ENCODE assay signal across 8 cellular contexts in the genomic region with DNA sequence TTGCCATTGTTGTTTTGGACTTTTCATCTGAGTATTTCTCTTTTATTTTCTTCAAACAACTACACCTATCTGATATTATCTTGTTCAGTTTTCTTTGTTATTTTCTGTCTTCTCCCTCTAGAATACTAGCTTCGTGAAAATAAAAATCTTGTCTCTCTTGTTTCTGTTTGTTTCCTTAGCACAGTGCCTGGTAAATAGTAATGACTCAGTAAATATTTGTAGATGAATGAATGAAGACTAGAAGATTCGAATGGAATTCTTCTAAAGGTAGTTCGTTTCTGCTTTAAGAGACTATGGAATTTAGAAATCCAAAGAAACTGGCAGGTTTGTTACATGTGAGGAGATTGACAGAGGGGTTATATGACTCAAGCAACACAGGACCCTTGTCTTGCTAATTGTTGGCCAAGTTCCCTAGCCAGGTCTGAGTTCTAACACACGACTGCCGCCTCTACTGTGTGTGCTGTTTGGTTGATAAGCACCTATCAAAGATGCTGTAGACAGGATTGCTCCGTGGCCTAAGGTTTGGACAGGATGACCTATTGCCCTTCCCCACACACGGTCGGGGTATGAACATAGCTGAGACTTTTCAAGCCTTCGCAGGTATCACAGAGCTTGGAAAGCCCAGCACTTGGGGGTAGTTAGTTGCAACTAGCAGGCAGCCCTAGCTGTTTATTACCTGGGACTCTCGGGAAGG. TPM values are rescaled to one million over a fixed set of nuclear protein-coding genes. Genes with fewer than 3 reads are reported as not detected.
A peak's percentile ranks its signal among the peaks of the same experiment; 100 is the strongest.
DNase-seq lines count a peak whose midpoint lies in the region; ATAC-seq and TF ChIP-seq lines count a peak whose summit lies in the region.

No MANE protein-coding gene starts in this region.

- H3K4me2 ChIP-seq in OCI-LY1 (ENCODE audit: low read length), result peak overlapping the region; percentile 73

- peak overlapping the region; percentile 65 for H3K9ac ChIP-seq in OCI-LY1 (ENCODE audit: low read length)

- H3K36me3 ChIP-seq in GM06990 (ENCODE audit: control insufficient read depth, insufficient read depth, low read length) (no peaks in the 10 kb centered on the region), OCI-LY1 (ENCODE audit: insufficient read depth, low read length) (peaks cover 1% of the 10 kb centered on the region; the same call in 1 of the 2 replicates), muscle layer of duodenum (ENCODE audit: control insufficient read depth in 1 of 2, insufficient read depth in 2 of 2, low read length in 2 of 2) (no peaks in the 10 kb centered on the region)

- H3K79me2 ChIP-seq in OCI-LY1 (ENCODE audit: insufficient read depth, low read length), result peaks cover 20% of the 10 kb centered on the region

- no peaks in the 10 kb centered on the region; the same call in 1 of the 2 replicates for H3F3A ChIP-seq in OCI-LY1 (ENCODE audit: insufficient read depth, low read length)

- intact Hi-C loops in dorsolateral prefrontal cortex (cut with DNase I), result loop anchor here (2.0 kb wide), 2 partner anchors 80 to 84 kb away; no protein-coding TSS in a partner anchor

- H3K27ac ChIP-seq in OCI-LY1 (ENCODE audit: low read depth, low read length, poor library complexity, severe bottlenecking) (peak overlapping the region; percentile 64), dorsolateral prefrontal cortex (peak overlapping the region in 58 of 59 donors; percentile 60 to 96 (median 89)), muscle layer of duodenum (ENCODE audit: low read length) (peak overlapping the region; percentile 56)

- peaks cover 36% of the 10 kb centered on the region for H3K4me1 ChIP-seq in OCI-LY1 (ENCODE audit: insufficient read depth, low read length, severe bottlenecking)
- H3K4me1 ChIP-seq in muscle layer of duodenum (ENCODE audit: control insufficient read depth in 1 of 2, insufficient read depth in 2 of 2, low read length in 2 of 2), result peaks cover 0 to 24% of the 10 kb centered on the region in 2 donors

- H4K20me1 ChIP-seq in OCI-LY1 (ENCODE audit: insufficient read depth, low read length), result no peaks in the 10 kb centered on the region

- DNase-seq in GM06990 (ENCODE audit: extremely low read depth, insufficient read length) (no peak), dorsolateral prefrontal cortex (no peak), NK-92 (lab: John Stamatoyannopoulos, UW; ENCODE audit: unreplicated experiment) (no peak), globus pallidus (ENCODE audit: low spot score) (no peak)
- no peak for DNase-seq in stimulated activated CD4-positive, alpha-beta T cell treated with anti-CD3 and anti-CD28 coated beads, Interleukin-12 subunit alpha, Interleukin-12 subunit beta, amount 100 ng/mL, for 4 hours

- H3K27me3 ChIP-seq in GM06990 (replicated peaks; ENCODE audit: control insufficient read depth, insufficient read depth, low read length), result no peaks in the 10 kb centered on the region
- H3K27me3 ChIP-seq in OCI-LY1 (ENCODE audit: insufficient read depth, low read length), result no peaks in the 10 kb centered on the region
- H3K27me3 ChIP-seq in dorsolateral prefrontal cortex, result no peaks in the 10 kb centered on the region
- H3K27me3 ChIP-seq in muscle layer of duodenum (ENCODE audit: low read depth, low read length), result no peaks in the 10 kb centered on the region

- peak overlapping the region; percentile 98 for H3K4me3 ChIP-seq in GM06990 (replicated peaks; ENCODE audit: low read depth, low read length)
- H3K4me3 ChIP-seq in OCI-LY1 (ENCODE audit: low read depth, low read length, poor library complexity, severe bottlenecking), result peak overlapping the region; percentile 86
- H3K4me3 ChIP-seq in dorsolateral prefrontal cortex, result peak overlapping the region; percentile 53 to 98 (median 85)
- H3K4me3 ChIP-seq in muscle layer of duodenum (ENCODE audit: low read depth in 1 of 2, low read length in 2 of 2), result peak overlapping the region; percentile 89 to 91

- ATAC-seq in GM21619 (IDR thresholded peaks at IDR 0.05; ENCODE audit: unreplicated experiment), result peak; percentile 2

- TF ChIP-seq CTCF in GM06990 (IDR thresholded peaks at IDR 0.05; ENCODE audit: insufficient read depth, low read length, poor library complexity, severe bottlenecking) (no peak), OCI-LY1 (IDR thresholded peaks at IDR 0.05; ENCODE audit: low read length) (no peak), dorsolateral prefrontal cortex (IDR thresholded peaks at IDR 0.05 in 54 of 56, conservative IDR thresholded peaks at IDR 0.05 in 2 of 56; ENCODE audit: low read depth in 1 of 56, partially characterized antibody in 56 of 56) (no peak)

- peak overlapping the region; percentile 92 for H2AFZ ChIP-seq in OCI-LY1 (ENCODE audit: low read length)

- H3K9me2 ChIP-seq in OCI-LY1 (ENCODE audit: low read depth, low read length), result no peaks in the 10 kb centered on the region

- H3K9me3 ChIP-seq in OCI-LY1 (ENCODE audit: low read length) (no peaks in the 10 kb centered on the region), muscle layer of duodenum (ENCODE audit: control insufficient read depth in 1 of 2, low read length in 2 of 2) (no peaks in the 10 kb centered on the region)

RNA-seq across cellular contexts. Expression of gene TMEM135, which starts 0.8 kb away (rescaled TPM):
- total RNA-seq in dorsolateral prefrontal cortex, result 10 to 100 TPM; 23.6 to 75.3 (median 39.3) TPM
